ENCODE assay signal across 9 cellular contexts in the genomic region with DNA sequence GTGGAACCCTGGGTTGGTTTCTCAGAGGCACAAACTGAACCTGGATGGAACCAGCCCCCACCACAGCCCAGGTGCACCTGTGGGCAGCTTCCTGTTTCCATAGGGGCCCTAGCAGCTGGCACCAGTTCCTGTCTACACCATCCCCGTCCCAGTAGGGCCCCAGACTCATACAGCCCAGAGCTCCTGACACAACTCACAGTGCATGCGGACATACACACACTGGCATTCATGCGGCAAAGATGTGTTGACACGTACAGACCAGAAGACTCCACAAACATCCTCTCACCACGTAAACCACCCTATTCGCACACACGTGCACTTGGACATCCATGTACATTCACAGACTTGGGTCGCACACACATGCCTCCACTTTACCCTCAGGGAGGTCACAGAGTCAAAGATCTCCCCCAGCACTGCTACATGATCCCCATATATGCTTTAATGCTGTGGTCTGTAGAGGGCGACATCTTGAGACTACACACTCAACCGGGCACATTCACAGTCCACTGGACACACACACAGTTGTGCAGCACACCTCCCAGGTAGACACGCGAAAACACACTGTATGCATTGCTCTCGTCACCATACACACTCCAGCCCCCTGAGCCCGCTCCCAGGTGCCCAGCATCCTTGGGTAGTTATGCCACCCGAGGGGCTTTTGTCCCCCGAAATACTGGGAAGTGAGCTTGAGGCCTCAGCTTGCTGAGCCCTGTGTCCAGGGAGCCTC. TPM values are rescaled to one million over a fixed set of nuclear protein-coding genes. Genes with fewer than 3 reads are reported as not detected.
DNase-seq lines count a peak whose midpoint lies in the region; ATAC-seq lines count a peak whose summit lies in the region.
"Had no signal": no experiment of that assay in that cellular context is flagged by ENCODE, and none has a peak within 500 bp of the region (broad histone marks: within the 10 kb centered on the region; RNA-seq: fewer than 3 reads in every experiment).

No MANE protein-coding gene starts in this region.

- no peaks in the 10 kb centered on the region for H3K36me3 Mint-ChIP-seq in activated T-helper 1 cell treated with anti-CD3 and anti-CD28 coated beads, Interleukin-12 subunit alpha, Interleukin-12 subunit beta, Interleukin-2, Interleukin-4 antibody, amounts not matched to agents 30 ng/mL and 10 ng/mL and 1 ng/mL, durations not matched to agents 14 hours and 24 hours and 36 hours (ENCODE audit: low read depth)

- H3K9me3 Mint-ChIP-seq in activated T-helper 1 cell treated with anti-CD3 and anti-CD28 coated beads, Interleukin-12 subunit alpha, Interleukin-12 subunit beta, Interleukin-2, Interleukin-4 antibody, amounts not matched to agents 30 ng/mL and 10 ng/mL and 1 ng/mL, durations not matched to agents 14 hours and 24 hours and 36 hours, result no peaks in the 10 kb centered on the region

- H3K4me3 Mint-ChIP-seq in activated T-helper 1 cell treated with anti-CD3 and anti-CD28 coated beads, Interleukin-12 subunit alpha, Interleukin-12 subunit beta, Interleukin-2, Interleukin-4 antibody, amounts not matched to agents 30 ng/mL and 10 ng/mL and 1 ng/mL, durations not matched to agents 14 hours and 24 hours and 36 hours, result peak overlapping the region; percentile 33

- H3K27ac Mint-ChIP-seq in activated T-helper 1 cell treated with anti-CD3 and anti-CD28 coated beads, Interleukin-12 subunit alpha, Interleukin-12 subunit beta, Interleukin-2, Interleukin-4 antibody, amounts not matched to agents 30 ng/mL and 10 ng/mL and 1 ng/mL, durations not matched to agents 14 hours and 24 hours and 36 hours, result peak overlapping the region; percentile 80

- peak overlapping the region; percentile 97 for H3K27ac ChIP-seq in temporal lobe (ENCODE audit: low read depth, low read length)
- H3K27ac ChIP-seq: C4-2B had no signal

- ATAC-seq in GM21526 (IDR thresholded peaks at IDR 0.05; ENCODE audit: low FRiP score, unreplicated experiment), result peak; percentile 44

- intact Hi-C loops in activated T-helper 1 cell treated with anti-CD3 and anti-CD28 coated beads, Interleukin-12 subunit alpha, Interleukin-12 subunit beta, Interleukin-2, Interleukin-4 antibody, amounts not matched to agents 30 ng/mL and 10 ng/mL and 1 ng/mL, durations not matched to agents 14 hours and 24 hours and 36 hours (cut with micrococcal nuclease), result no loop called here

- DNase-seq in NCI-H146 (lab: John Stamatoyannopoulos, UW) (peak; percentile 36), NCI-H146 treated with DMSO at 0.1 percent for 48 hours (lab: John Stamatoyannopoulos, UW; ENCODE audit: unreplicated experiment) (no peak), HuH-7 (ENCODE audit: low spot score) (peak; percentile 85), inferior parietal cortex (ENCODE audit: extremely low spot score) (peak; percentile 56), amniotic stem cell (lab: John Stamatoyannopoulos, UW) (no peak)
- no peak for DNase-seq in activated T-helper 1 cell treated with anti-CD3 and anti-CD28 coated beads, Interleukin-12 subunit alpha, Interleukin-12 subunit beta, Interleukin-2, Interleukin-4 antibody, amounts not matched to agents 30 ng/mL and 10 ng/mL and 1 ng/mL, durations not matched to agents 14 hours and 24 hours and 36 hours (ENCODE audit: low spot score)

- peaks cover 13% of the 10 kb centered on the region for H3K27me3 Mint-ChIP-seq in activated T-helper 1 cell treated with anti-CD3 and anti-CD28 coated beads, Interleukin-12 subunit alpha, Interleukin-12 subunit beta, Interleukin-2, Interleukin-4 antibody, amounts not matched to agents 30 ng/mL and 10 ng/mL and 1 ng/mL, durations not matched to agents 14 hours and 24 hours and 36 hours (ENCODE audit: insufficient read depth)

- H3K4me1 Mint-ChIP-seq in activated T-helper 1 cell treated with anti-CD3 and anti-CD28 coated beads, Interleukin-12 subunit alpha, Interleukin-12 subunit beta, Interleukin-2, Interleukin-4 antibody, amounts not matched to agents 30 ng/mL and 10 ng/mL and 1 ng/mL, durations not matched to agents 14 hours and 24 hours and 36 hours (ENCODE audit: low read depth), result peaks cover 32% of the 10 kb centered on the region

RNA-seq across cellular contexts. Expression of a gene that starts 22.4 kb away (rescaled TPM):
- 0.88 and 1.7 TPM in 2 replicates for total RNA-seq in activated T-helper 1 cell treated with anti-CD3 and anti-CD28 coated beads, Interleukin-12 subunit alpha, Interleukin-12 subunit beta, Interleukin-2, Interleukin-4 antibody, amounts not matched to agents 30 ng/mL and 10 ng/mL and 1 ng/mL, durations not matched to agents 14 hours and 24 hours and 36 hours
- 33.4 TPM for total RNA-seq in temporal lobe

Comparison
In these comparisons a context has a peak if more than half of its experiments do, and no peak if none do; other contexts are left out.
1. DNase-seq: peak in NCI-H146 (single experiment), HuH-7 (single experiment) and inferior parietal cortex (single experiment); none in NCI-H146 treated with DMSO at 0.1 percent for 48 hours (single experiment), activated T-helper 1 cell treated with anti-CD3 and anti-CD28 coated beads, Interleukin-12 subunit alpha, Interleukin-12 subunit beta, Interleukin-2, Interleukin-4 antibody, amounts not matched to agents 30 ng/mL and 10 ng/mL and 1 ng/mL, durations not matched to agents 14 hours and 24 hours and 36 hours (single experiment) and amniotic stem cell (single experiment).
2. RNA of a gene that starts 22.4 kb away (total RNA-seq): 33.4 TPM in temporal lobe (single experiment); 0.88 to 1.7 TPM in activated T-helper 1 cell treated with anti-CD3 and anti-CD28 coated beads, Interleukin-12 subunit alpha, Interleukin-12 subunit beta, Interleukin-2, Interleukin-4 antibody, amounts not matched to agents 30 ng/mL and 10 ng/mL and 1 ng/mL, durations not matched to agents 14 hours and 24 hours and 36 hours; every median in the first group is over 10 times any median in the second.